Comparison of ENCODE assay signal across 23 cellular contexts in genomic region chr3:25537476-25537875, GRCh38.
"Had no signal": no experiment of that assay in that cellular context is flagged by ENCODE, and none has a peak within 500 bp of the region (broad histone marks: within the 10 kb centered on the region; RNA-seq: fewer than 3 reads in every experiment).

No MANE protein-coding gene starts in this region.

- H3K4me3 Mint-ChIP-seq: activated B cell treated with CpG ODN at 0.5 μM for 24 hours; activated CD8-positive, alpha-beta T cell treated with anti-CD3 and anti-CD28 coated beads for 36 hours; activated naive CD4-positive, alpha-beta T cell treated with anti-CD3 and anti-CD28 coated beads, Interleukin-2, amount 50 U/mL, for 24 hours; natural killer cell; T-cell; T-helper 2 cell treated with Interferon-gamma antibody and Interleukin-4, amounts not matched to agents 5 μg/mL and 100 μg/mL, for 36 hours had no signal

- H3K9me3 Mint-ChIP-seq: activated naive CD4-positive, alpha-beta T cell treated with anti-CD3 and anti-CD28 coated beads, Interleukin-2, amount 50 U/mL, for 24 hours; natural killer cell had no signal

- H3K36me3 ChIP-seq: lower lobe of right lung, right lobe of liver, upper lobe of left lung had no signal

- H3K4me1 ChIP-seq: body of pancreas had no signal

- H3K27ac Mint-ChIP-seq: activated B cell treated with CpG ODN at 0.5 μM for 24 hours; activated CD8-positive, alpha-beta T cell treated with anti-CD3 and anti-CD28 coated beads for 36 hours; activated naive CD4-positive, alpha-beta T cell treated with anti-CD3 and anti-CD28 coated beads, Interleukin-2, amount 50 U/mL, for 24 hours; activated T-helper 2 cell treated with anti-CD3 and anti-CD28 coated beads, Interferon-gamma antibody, Interleukin-2, Interleukin-4, amounts not matched to agents 10 μg/mL and 5 μg/mL and 100 μg/mL, durations not matched to agents 14 hours and 24 hours and 36 hours; natural killer cell; T-cell; T-helper 2 cell treated with Interferon-gamma antibody and Interleukin-4, amounts not matched to agents 5 μg/mL and 100 μg/mL, for 36 hours had no signal

- H3K36me3 Mint-ChIP-seq: activated naive CD4-positive, alpha-beta T cell treated with anti-CD3 and anti-CD28 coated beads, Interleukin-2, amount 50 U/mL, for 24 hours; natural killer cell; T-cell had no signal

- H3K4me1 Mint-ChIP-seq: activated B cell treated with CpG ODN at 0.5 μM for 24 hours; activated naive CD4-positive, alpha-beta T cell treated with anti-CD3 and anti-CD28 coated beads, Interleukin-2, amount 50 U/mL, for 24 hours; natural killer cell; T-cell had no signal

- H3K27ac ChIP-seq: body of pancreas, coronary artery, dorsolateral prefrontal cortex, lower lobe of right lung, right lobe of liver had no signal

- DNase-seq: activated B cell treated with CpG ODN at 0.5 μM for 24 hours; activated CD4-positive, alpha-beta T cell treated with anti-CD3 and anti-CD28 coated beads, Interleukin-2, amount 50 U/mL, for 1 hour; activated CD8-positive, alpha-beta T cell treated with anti-CD3 and anti-CD28 coated beads for 36 hours; activated T-cell treated with anti-CD3 and anti-CD28 coated beads, Interleukin-2, amount 50 U/mL, for 48 hours; anterior cingulate cortex; body of pancreas; dorsolateral prefrontal cortex; effector memory CD4-positive, alpha-beta T cell; head of caudate nucleus; lower lobe of right lung; mesenchymal stem cell; natural killer cell; right lobe of liver; stimulated activated CD4-positive, alpha-beta T cell treated with anti-CD3 and anti-CD28 coated beads, Interleukin-12 subunit alpha, Interleukin-12 subunit beta, amount 100 ng/mL, for 4 hours; stimulated activated CD4-positive, alpha-beta T cell treated with anti-CD3 and anti-CD28 coated beads, Interleukin-4, amount 100 ng/mL, for 1 hour; stimulated activated naive CD8-positive, alpha-beta T cell treated with anti-CD3 and anti-CD28 coated beads, Interleukin-15, Interleukin-2, amounts not matched to agents 100 U/mL and 50 U/mL, for 24 hours; T-cell; upper lobe of left lung had no signal

- H3K27me3 Mint-ChIP-seq: activated CD8-positive, alpha-beta T cell treated with anti-CD3 and anti-CD28 coated beads for 36 hours had no signal

- H3K9me3 ChIP-seq: body of pancreas, right lobe of liver had no signal

- H3K27me3 ChIP-seq: body of pancreas, dorsolateral prefrontal cortex, right lobe of liver, upper lobe of left lung had no signal

- H3K4me3 ChIP-seq: body of pancreas, coronary artery, dorsolateral prefrontal cortex, lower lobe of right lung, right lobe of liver, upper lobe of left lung had no signal

- ATAC-seq: activated CD8-positive, alpha-beta T cell treated with anti-CD3 and anti-CD28 coated beads for 36 hours; body of pancreas; left lobe of liver; natural killer cell; right lobe of liver; stimulated activated naive CD8-positive, alpha-beta T cell treated with anti-CD3 and anti-CD28 coated beads, Interleukin-15, Interleukin-2, amounts not matched to agents 100 U/mL and 50 U/mL, for 24 hours; T-cell had no signal
